ENCODE assay signal across 20 cellular contexts in genomic region chr2:134139615-134140014, GRCh38.
DNase-seq lines count a peak whose midpoint lies in the region; ATAC-seq, FAIRE-seq and TF ChIP-seq lines count a peak whose summit lies in the region.
"Had no signal": no experiment of that assay in that cellular context is flagged by ENCODE, and none has a peak within 500 bp of the region (broad histone marks: within the 10 kb centered on the region; RNA-seq: fewer than 3 reads in every experiment).

No MANE protein-coding gene starts in this region.

- H3K4me3 ChIP-seq in right atrium auricular region = no peak overlapping the region
- H3K4me3 ChIP-seq in small intestine (ENCODE audit: low read depth in 1 of 2, low read length in 2 of 2) = no peak overlapping the region
- H3K4me3 ChIP-seq in HAP-1 = no peak overlapping the region
- H3K4me3 ChIP-seq: hepatocyte, thyroid gland had no signal

- no peak for ATAC-seq in HG02938 (IDR thresholded peaks at IDR 0.05; ENCODE audit: unreplicated experiment)

- DNase-seq in NCI-H2029 treated with DMSO at 0.1 percent for 48 hours (lab: John Stamatoyannopoulos, UW) (peak; percentile 8), NCI-H2029 (lab: John Stamatoyannopoulos, UW) (no peak), right atrium auricular region (ENCODE audit: low spot score) (no peak), small intestine (peak; percentile 60), ACHN (no peak), HAP-1 (ENCODE audit: low spot score in 2 of 2) (no peak)
- DNase-seq: 8988T; activated CD4-positive, alpha-beta memory T cell treated with anti-CD3 and anti-CD28 coated beads, Interleukin-2, amount 10 ng/mL, durations not matched to agents 7 days and 5 days; COR-L47; NCI-H2081; stimulated activated CD4-positive, alpha-beta T cell treated with anti-CD3 and anti-CD28 coated beads, Interleukin-2, amount 100 ng/mL, for 24 hours; SW 1271 had no signal

- no peaks in the 10 kb centered on the region for H3K36me3 ChIP-seq in right atrium auricular region
- peaks cover 0 to 2% of the 10 kb centered on the region in 2 donors for H3K36me3 ChIP-seq in small intestine (ENCODE audit: control insufficient read depth in 2 of 2, insufficient read depth in 2 of 2, low read length in 2 of 2)
- no peaks in the 10 kb centered on the region for H3K36me3 ChIP-seq in HAP-1 (replicated peaks)
- H3K36me3 ChIP-seq: thyroid gland had no signal

- no peak for TF ChIP-seq CTCF in right atrium auricular region (IDR thresholded peaks at IDR 0.05)

- no peaks in the 10 kb centered on the region for H3K9me3 ChIP-seq in right atrium auricular region
- no peaks in the 10 kb centered on the region for H3K9me3 ChIP-seq in small intestine (ENCODE audit: control insufficient read depth, low read depth)
- no peaks in the 10 kb centered on the region for H3K9me3 ChIP-seq in HAP-1
- H3K9me3 ChIP-seq: thyroid gland had no signal

- WGBS in small intestine, 3 donors = 21 to 71% (median 33%) methylated on average over 4 of the region's 4 CpGs

- H3K4me1 ChIP-seq in right atrium auricular region (peaks cover 0 to 94% of the 10 kb centered on the region in 2 donors), small intestine (ENCODE audit: control insufficient read depth in 2 of 2, insufficient read depth in 1 of 2, low read depth in 1 of 2, low read length in 1 of 2) (peaks cover 35 to 50% of the 10 kb centered on the region in 2 donors), HAP-1 (peaks cover 2% of the 10 kb centered on the region)

- in situ Hi-C loops in ACHN (cut with HindIII; ENCODE audit: low pct_ligation_motif_present, low pct_unique_long_range_greater_than_20kb, low sequenced_read_pairs) = no loop called here
- in situ Hi-C loops in HAP-1 (cut with MboI; ENCODE audit: low sequenced_read_pairs) = no loop called here

- FAIRE-seq in small intestine (lab: Jason Lieb, UNC) = no peak
- FAIRE-seq: colon, G401.6, GM12892, RCC 7860 had no signal

- H3K27me3 ChIP-seq in right atrium auricular region = no peaks in the 10 kb centered on the region
- H3K27me3 ChIP-seq in small intestine (ENCODE audit: control insufficient read depth in 2 of 2, insufficient read depth in 2 of 2, low read length in 2 of 2) = no peaks in the 10 kb centered on the region
- no peaks in the 10 kb centered on the region for H3K27me3 ChIP-seq in HAP-1 (ENCODE audit: low read depth)
- H3K27me3 ChIP-seq: hepatocyte, thyroid gland had no signal

- H3K27ac ChIP-seq in angular gyrus (ENCODE audit: low read depth, low read length) = peak overlapping the region; percentile 78
- peak overlapping the region; percentile 81 to 91 for H3K27ac ChIP-seq in right atrium auricular region
- H3K27ac ChIP-seq in small intestine (ENCODE audit: low read depth in 1 of 2, low read length in 1 of 2) = peak overlapping the region; percentile 87 to 95
- H3K27ac ChIP-seq: hepatocyte had no signal

Comparison
In these comparisons a context has a peak if more than half of its experiments do, and no peak if none do; other contexts are left out.
1. DNase-seq: peak in NCI-H2029 treated with DMSO at 0.1 percent for 48 hours (single experiment) and small intestine (single experiment); none in NCI-H2029 (single experiment), right atrium auricular region (single experiment), ACHN (single experiment) and HAP-1 (0 of 2).
2. Peak in every context shown above with its lines, with median percentiles within 50 percentile points of each other: H3K27ac ChIP-seq.